In the genomic region with DNA sequence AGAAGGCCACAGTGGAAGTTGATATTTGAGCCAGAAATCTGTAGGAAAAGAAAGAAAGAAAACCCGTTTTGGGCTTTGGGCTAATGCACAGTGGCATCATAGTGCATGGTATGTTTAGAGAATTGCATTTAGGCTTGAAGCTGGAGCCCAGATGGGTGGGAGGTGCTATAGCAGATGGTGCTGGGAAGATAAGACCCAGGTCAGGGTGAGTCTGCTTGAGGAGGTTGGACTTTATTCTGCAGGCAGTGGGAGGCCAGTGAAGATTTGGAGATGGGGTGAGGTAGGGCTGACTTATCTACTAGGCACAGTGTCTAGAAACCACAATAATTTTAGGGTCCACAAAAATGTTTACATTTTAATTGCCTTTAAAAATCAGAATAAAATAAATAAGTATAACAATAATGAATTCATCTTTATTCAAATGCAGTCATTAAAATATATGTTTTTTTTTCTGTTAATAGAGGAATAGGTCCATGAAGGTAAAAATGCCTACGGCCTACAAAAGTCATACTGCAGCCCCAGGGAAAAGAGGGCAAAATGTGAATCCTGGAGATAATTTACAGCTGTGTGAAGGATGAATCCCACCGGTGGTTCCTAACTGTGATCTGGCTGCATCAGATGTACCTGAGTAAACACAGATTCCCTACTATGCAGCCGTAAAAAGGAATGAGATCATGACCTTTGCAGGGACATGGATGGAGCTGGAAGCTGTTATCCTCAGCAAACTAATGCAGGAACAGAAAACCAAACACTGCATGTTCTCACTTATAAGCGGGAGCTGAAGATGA, we compare ENCODE assay signal across 1 cellular context.
TF ChIP-seq lines count a peak whose summit lies in the region.

No MANE protein-coding gene starts in this region.

TF ChIP-seq in K562, 482 proteins besides CTCF, POLR2A, EP300 and RAD21 (continued from another document):
- TF ChIP-seq, protein P1, sequence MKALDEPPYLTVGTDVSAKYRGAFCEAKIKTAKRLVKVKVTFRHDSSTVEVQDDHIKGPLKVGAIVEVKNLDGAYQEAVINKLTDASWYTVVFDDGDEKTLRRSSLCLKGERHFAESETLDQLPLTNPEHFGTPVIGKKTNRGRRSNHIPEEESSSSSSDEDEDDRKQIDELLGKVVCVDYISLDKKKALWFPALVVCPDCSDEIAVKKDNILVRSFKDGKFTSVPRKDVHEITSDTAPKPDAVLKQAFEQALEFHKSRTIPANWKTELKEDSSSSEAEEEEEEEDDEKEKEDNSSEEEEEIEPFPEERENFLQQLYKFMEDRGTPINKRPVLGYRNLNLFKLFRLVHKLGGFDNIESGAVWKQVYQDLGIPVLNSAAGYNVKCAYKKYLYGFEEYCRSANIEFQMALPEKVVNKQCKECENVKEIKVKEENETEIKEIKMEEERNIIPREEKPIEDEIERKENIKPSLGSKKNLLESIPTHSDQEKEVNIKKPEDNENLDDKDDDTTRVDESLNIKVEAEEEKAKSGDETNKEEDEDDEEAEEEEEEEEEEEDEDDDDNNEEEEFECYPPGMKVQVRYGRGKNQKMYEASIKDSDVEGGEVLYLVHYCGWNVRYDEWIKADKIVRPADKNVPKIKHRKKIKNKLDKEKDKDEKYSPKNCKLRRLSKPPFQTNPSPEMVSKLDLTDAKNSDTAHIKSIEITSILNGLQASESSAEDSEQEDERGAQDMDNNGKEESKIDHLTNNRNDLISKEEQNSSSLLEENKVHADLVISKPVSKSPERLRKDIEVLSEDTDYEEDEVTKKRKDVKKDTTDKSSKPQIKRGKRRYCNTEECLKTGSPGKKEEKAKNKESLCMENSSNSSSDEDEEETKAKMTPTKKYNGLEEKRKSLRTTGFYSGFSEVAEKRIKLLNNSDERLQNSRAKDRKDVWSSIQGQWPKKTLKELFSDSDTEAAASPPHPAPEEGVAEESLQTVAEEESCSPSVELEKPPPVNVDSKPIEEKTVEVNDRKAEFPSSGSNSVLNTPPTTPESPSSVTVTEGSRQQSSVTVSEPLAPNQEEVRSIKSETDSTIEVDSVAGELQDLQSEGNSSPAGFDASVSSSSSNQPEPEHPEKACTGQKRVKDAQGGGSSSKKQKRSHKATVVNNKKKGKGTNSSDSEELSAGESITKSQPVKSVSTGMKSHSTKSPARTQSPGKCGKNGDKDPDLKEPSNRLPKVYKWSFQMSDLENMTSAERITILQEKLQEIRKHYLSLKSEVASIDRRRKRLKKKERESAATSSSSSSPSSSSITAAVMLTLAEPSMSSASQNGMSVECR (CRISPR knock-in tag; IDR thresholded peaks at IDR 0.05): no peak
- TF ChIP-seq ZEB2 (IDR thresholded peaks at IDR 0.05) (peak; percentile 88; the same call in 1 of the 2 replicates), SAP30 (IDR thresholded peaks at IDR 0.05; ENCODE audit: borderline replicate concordance, insufficient read depth, low read depth, low read length, poor library complexity, severe bottlenecking) (no peak), ZNF696 (CRISPR knock-in tag; conservative IDR thresholded peaks at IDR 0.05) (no peak), KDM5B (IDR thresholded peaks at IDR 0.05; ENCODE audit: insufficient replicate concordance, low read depth, low read length) (no peak), MAFF (IDR thresholded peaks at IDR 0.05; ENCODE audit: low read length) (0 out of 2 replicates have a peak, but pooled peaks have one; percentile 1), ZNF668 (CRISPR knock-in tag; IDR thresholded peaks at IDR 0.05) (no peak), MEF2D (tag; conservative IDR thresholded peaks at IDR 0.05; ENCODE audit: low read depth) (no peak), SOX6 (IDR thresholded peaks at IDR 0.05) (peak; percentile 78), CHD1 (IDR thresholded peaks at IDR 0.05; ENCODE audit: low read length) (no peak), CAMTA2 (CRISPR knock-in tag; conservative IDR thresholded peaks at IDR 0.05) (no peak), ESRRA (IDR thresholded peaks at IDR 0.05; ENCODE audit: borderline replicate concordance, low read depth) (peak; percentile 78; the same call in 1 of the 2 replicates), CEBPB (tag; IDR thresholded peaks at IDR 0.05) (no peak), BCL6 (CRISPR knock-in tag; IDR thresholded peaks at IDR 0.05) (no peak), GABPB2 (CRISPR knock-in tag; conservative IDR thresholded peaks at IDR 0.05) (no peak), MXI1 (IDR thresholded peaks at IDR 0.05; ENCODE audit: low read depth, low read length) (no peak), BCOR (IDR thresholded peaks at IDR 0.05) (no peak), PTBP1 (IDR thresholded peaks at IDR 0.05; ENCODE audit: low read depth, low read length) (no peak), HMG20B (CRISPR knock-in tag; IDR thresholded peaks at IDR 0.05) (no peak), MED1 (CRISPR knock-in tag; IDR thresholded peaks at IDR 0.05; ENCODE audit: borderline replicate concordance) (no peak), ZFX (CRISPR knock-in tag; IDR thresholded peaks at IDR 0.05) (no peak), ZNF695 (CRISPR knock-in tag; IDR thresholded peaks at IDR 0.05) (no peak), NFYB (IDR thresholded peaks at IDR 0.05; ENCODE audit: extremely low read depth, insufficient read length) (no peak), FOXM1 (IDR thresholded peaks at IDR 0.05; ENCODE audit: low read depth) (peak; percentile 87), FOXM1 (CRISPR knock-in tag; IDR thresholded peaks at IDR 0.05; ENCODE audit: low read depth) (no peak), COPS2 (conservative IDR thresholded peaks at IDR 0.05) (no peak), BRD4 (IDR thresholded peaks at IDR 0.05) (no peak), KAT2B (IDR thresholded peaks at IDR 0.05; ENCODE audit: low read depth, low read length) (no peak), SIRT6 (IDR thresholded peaks at IDR 0.05; ENCODE audit: low read depth, low read length) (no peak)
- TF ChIP-seq, protein P2, sequence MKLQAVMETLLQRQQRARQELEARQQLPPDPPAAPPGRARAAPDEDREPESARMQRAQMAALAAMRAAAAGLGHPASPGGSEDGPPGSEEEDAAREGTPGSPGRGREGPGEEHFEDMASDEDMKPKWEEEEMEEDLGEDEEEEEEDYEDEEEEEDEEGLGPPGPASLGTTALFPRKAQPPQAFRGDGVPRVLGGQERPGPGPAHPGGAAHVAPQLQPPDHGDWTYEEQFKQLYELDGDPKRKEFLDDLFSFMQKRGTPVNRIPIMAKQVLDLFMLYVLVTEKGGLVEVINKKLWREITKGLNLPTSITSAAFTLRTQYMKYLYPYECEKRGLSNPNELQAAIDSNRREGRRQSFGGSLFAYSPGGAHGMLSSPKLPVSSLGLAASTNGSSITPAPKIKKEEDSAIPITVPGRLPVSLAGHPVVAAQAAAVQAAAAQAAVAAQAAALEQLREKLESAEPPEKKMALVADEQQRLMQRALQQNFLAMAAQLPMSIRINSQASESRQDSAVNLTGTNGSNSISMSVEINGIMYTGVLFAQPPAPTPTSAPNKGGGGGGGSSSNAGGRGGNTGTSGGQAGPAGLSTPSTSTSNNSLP (IDR thresholded peaks at IDR 0.05; ENCODE audit: borderline replicate concordance, low read depth, low read length): peak; percentile 61; the same call in 1 of the 2 replicates
- TF ChIP-seq, protein P3, sequence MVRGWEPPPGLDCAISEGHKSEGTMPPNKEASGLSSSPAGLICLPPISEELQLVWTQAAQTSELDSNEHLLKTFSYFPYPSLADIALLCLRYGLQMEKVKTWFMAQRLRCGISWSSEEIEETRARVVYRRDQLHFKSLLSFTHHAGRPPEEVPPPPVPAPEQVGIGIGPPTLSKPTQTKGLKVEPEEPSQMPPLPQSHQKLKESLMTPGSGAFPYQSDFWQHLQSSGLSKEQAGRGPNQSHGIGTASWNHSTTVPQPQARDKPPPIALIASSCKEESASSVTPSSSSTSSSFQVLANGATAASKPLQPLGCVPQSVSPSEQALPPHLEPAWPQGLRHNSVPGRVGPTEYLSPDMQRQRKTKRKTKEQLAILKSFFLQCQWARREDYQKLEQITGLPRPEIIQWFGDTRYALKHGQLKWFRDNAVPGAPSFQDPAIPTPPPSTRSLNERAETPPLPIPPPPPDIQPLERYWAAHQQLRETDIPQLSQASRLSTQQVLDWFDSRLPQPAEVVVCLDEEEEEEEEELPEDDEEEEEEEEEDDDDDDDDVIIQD (CRISPR knock-in tag; IDR thresholded peaks at IDR 0.05): no peak
- TF ChIP-seq, protein P4, sequence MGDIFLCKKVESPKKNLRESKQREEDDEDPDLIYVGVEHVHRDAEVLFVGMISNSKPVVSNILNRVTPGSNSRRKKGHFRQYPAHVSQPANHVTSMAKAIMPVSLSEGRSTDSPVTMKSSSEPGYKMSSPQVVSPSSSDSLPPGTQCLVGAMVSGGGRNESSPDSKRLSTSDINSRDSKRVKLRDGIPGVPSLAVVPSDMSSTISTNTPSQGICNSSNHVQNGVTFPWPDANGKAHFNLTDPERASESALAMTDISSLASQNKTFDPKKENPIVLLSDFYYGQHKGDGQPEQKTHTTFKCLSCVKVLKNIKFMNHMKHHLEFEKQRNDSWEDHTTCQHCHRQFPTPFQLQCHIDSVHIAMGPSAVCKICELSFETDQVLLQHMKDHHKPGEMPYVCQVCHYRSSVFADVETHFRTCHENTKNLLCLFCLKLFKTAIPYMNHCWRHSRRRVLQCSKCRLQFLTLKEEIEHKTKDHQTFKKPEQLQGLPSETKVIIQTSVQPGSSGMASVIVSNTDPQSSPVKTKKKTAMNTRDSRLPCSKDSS (IDR thresholded peaks at IDR 0.05; ENCODE audit: low read depth, partially characterized antibody): no peak
- TF ChIP-seq, protein P5, sequence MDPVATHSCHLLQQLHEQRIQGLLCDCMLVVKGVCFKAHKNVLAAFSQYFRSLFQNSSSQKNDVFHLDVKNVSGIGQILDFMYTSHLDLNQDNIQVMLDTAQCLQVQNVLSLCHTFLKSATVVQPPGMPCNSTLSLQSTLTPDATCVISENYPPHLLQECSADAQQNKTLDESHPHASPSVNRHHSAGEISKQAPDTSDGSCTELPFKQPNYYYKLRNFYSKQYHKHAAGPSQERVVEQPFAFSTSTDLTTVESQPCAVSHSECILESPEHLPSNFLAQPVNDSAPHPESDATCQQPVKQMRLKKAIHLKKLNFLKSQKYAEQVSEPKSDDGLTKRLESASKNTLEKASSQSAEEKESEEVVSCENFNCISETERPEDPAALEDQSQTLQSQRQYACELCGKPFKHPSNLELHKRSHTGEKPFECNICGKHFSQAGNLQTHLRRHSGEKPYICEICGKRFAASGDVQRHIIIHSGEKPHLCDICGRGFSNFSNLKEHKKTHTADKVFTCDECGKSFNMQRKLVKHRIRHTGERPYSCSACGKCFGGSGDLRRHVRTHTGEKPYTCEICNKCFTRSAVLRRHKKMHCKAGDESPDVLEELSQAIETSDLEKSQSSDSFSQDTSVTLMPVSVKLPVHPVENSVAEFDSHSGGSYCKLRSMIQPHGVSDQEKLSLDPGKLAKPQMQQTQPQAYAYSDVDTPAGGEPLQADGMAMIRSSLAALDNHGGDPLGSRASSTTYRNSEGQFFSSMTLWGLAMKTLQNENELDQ (CRISPR knock-in tag; IDR thresholded peaks at IDR 0.05; ENCODE audit: borderline replicate concordance): no peak
- TF ChIP-seq, protein P6, sequence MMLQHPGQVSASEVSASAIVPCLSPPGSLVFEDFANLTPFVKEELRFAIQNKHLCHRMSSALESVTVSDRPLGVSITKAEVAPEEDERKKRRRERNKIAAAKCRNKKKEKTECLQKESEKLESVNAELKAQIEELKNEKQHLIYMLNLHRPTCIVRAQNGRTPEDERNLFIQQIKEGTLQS (IDR thresholded peaks at IDR 0.05): 0 out of 2 replicates have a peak, but pooled peaks have one; percentile 23
- TF ChIP-seq, protein P6 (CRISPR knock-in tag; conservative IDR thresholded peaks at IDR 0.05): no peak
- TF ChIP-seq, protein P7, sequence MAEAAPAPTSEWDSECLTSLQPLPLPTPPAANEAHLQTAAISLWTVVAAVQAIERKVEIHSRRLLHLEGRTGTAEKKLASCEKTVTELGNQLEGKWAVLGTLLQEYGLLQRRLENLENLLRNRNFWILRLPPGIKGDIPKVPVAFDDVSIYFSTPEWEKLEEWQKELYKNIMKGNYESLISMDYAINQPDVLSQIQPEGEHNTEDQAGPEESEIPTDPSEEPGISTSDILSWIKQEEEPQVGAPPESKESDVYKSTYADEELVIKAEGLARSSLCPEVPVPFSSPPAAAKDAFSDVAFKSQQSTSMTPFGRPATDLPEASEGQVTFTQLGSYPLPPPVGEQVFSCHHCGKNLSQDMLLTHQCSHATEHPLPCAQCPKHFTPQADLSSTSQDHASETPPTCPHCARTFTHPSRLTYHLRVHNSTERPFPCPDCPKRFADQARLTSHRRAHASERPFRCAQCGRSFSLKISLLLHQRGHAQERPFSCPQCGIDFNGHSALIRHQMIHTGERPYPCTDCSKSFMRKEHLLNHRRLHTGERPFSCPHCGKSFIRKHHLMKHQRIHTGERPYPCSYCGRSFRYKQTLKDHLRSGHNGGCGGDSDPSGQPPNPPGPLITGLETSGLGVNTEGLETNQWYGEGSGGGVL (CRISPR knock-in tag; IDR thresholded peaks at IDR 0.05): no peak
- TF ChIP-seq, protein P8, sequence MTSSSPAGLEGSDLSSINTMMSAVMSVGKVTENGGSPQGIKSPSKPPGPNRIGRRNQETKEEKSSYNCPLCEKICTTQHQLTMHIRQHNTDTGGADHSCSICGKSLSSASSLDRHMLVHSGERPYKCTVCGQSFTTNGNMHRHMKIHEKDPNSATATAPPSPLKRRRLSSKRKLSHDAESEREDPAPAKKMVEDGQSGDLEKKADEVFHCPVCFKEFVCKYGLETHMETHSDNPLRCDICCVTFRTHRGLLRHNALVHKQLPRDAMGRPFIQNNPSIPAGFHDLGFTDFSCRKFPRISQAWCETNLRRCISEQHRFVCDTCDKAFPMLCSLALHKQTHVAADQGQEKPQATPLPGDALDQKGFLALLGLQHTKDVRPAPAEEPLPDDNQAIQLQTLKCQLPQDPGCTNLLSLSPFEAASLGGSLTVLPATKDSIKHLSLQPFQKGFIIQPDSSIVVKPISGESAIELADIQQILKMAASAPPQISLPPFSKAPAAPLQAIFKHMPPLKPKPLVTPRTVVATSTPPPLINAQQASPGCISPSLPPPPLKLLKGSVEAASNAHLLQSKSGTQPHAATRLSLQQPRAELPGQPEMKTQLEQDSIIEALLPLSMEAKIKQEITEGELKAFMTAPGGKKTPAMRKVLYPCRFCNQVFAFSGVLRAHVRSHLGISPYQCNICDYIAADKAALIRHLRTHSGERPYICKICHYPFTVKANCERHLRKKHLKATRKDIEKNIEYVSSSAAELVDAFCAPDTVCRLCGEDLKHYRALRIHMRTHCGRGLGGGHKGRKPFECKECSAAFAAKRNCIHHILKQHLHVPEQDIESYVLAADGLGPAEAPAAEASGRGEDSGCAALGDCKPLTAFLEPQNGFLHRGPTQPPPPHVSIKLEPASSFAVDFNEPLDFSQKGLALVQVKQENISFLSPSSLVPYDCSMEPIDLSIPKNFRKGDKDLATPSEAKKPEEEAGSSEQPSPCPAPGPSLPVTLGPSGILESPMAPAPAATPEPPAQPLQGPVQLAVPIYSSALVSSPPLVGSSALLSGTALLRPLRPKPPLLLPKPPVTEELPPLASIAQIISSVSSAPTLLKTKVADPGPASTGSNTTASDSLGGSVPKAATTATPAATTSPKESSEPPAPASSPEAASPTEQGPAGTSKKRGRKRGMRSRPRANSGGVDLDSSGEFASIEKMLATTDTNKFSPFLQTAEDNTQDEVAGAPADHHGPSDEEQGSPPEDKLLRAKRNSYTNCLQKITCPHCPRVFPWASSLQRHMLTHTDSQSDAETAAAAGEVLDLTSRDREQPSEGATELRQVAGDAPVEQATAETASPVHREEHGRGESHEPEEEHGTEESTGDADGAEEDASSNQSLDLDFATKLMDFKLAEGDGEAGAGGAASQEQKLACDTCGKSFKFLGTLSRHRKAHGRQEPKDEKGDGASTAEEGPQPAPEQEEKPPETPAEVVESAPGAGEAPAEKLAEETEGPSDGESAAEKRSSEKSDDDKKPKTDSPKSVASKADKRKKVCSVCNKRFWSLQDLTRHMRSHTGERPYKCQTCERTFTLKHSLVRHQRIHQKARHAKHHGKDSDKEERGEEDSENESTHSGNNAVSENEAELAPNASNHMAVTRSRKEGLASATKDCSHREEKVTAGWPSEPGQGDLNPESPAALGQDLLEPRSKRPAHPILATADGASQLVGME (CRISPR knock-in tag; IDR thresholded peaks at IDR 0.05): no peak
